ENCODE assay signal across 2 cellular contexts in genomic region chr19:49126575-49126974, GRCh38.
TF ChIP-seq lines count a peak whose summit lies in the region.

No MANE protein-coding gene starts in this region.

TF ChIP-seq in HEK293T, 16 proteins besides CTCF, POLR2A, EP300 and RAD21:
- TF ChIP-seq FOXK2 (IDR thresholded peaks at IDR 0.05) = no peak
- TF ChIP-seq ZNF384 (IDR thresholded peaks at IDR 0.05) = peak; percentile 19; the same call in 1 of the 2 replicates

TF ChIP-seq in K562, 482 proteins besides CTCF, POLR2A, EP300 and RAD21:
- TF ChIP-seq SP2 (IDR thresholded peaks at IDR 0.05; ENCODE audit: extremely low read depth, low read depth, low read length, poor library complexity, severe bottlenecking) (no peak), RBM25 (IDR thresholded peaks at IDR 0.05; ENCODE audit: low read depth, low read length, severe bottlenecking) (peak; percentile 67), ZFPM2 (CRISPR knock-in tag; IDR thresholded peaks at IDR 0.05) (no peak), ZNF354B (CRISPR knock-in tag; IDR thresholded peaks at IDR 0.05) (no peak), KDM1A (IDR thresholded peaks at IDR 0.05) (peak in 1 of 2 experiments; percentile 47; a peak in 2 of 4 replicates), UBTF (IDR thresholded peaks at IDR 0.05; ENCODE audit: borderline replicate concordance in 1 of 2, low read depth in 2 of 2, low read length in 2 of 2) (no peak), USF2 (CRISPR knock-in tag; IDR thresholded peaks at IDR 0.05) (no peak), ADNP (tag; IDR thresholded peaks at IDR 0.05) (0 out of 2 replicates have a peak, but pooled peaks have one; percentile 8)
